In genomic region chr10:119505588-119506315, GRCh38 we compare ENCODE assay signal across 1 cellular context.
A peak's percentile ranks its signal among the peaks of the same experiment; 100 is the strongest.
TF ChIP-seq lines count a peak whose summit lies in the region.

No MANE protein-coding gene starts in this region.

TF ChIP-seq in IMR-90, 13 proteins besides CTCF, POLR2A, EP300 and RAD21:
- TF ChIP-seq CEBPB (IDR thresholded peaks at IDR 0.05; ENCODE audit: low read depth, low read length), result peak; percentile 41; the same call in 1 of the 2 replicates
- TF ChIP-seq SMC3 (IDR thresholded peaks at IDR 0.05; ENCODE audit: low read depth, low read length), result no peak
